Comparison of ENCODE assay signal across 16 cellular contexts in genomic region chr10:18044976-18045720, GRCh38.
DNase-seq lines count a peak whose midpoint lies in the region; ATAC-seq and TF ChIP-seq lines count a peak whose summit lies in the region.
"Had no signal": no experiment of that assay in that cellular context is flagged by ENCODE, and none has a peak within 500 bp of the region (broad histone marks: within the 10 kb centered on the region; RNA-seq: fewer than 3 reads in every experiment).

No MANE protein-coding gene starts in this region.

- peak; percentile 9 to 20 for ATAC-seq in natural killer cell treated with Interleukin-12 subunit alpha and Interleukin-12 subunit beta and Interleukin-15 and Interleukin-18, amount 100 ng/mL, for 72 hours
- ATAC-seq in natural killer cell (no peak), GM18502 (IDR thresholded peaks at IDR 0.05; ENCODE audit: poor library complexity, unreplicated experiment) (no peak)
- ATAC-seq: foreskin keratinocyte had no signal

- H3K9me3 ChIP-seq in endodermal cell (ENCODE audit: control insufficient read depth, low read length) = no peaks in the 10 kb centered on the region

- no peak overlapping the region for H3K27ac Mint-ChIP-seq in natural killer cell treated with Interleukin-12 subunit alpha and Interleukin-12 subunit beta and Interleukin-15 and Interleukin-18, amount 100 ng/mL, for 72 hours
- H3K27ac Mint-ChIP-seq in natural killer cell (no peak overlapping the region), endodermal cell (no peak overlapping the region)
- H3K27ac Mint-ChIP-seq: activated naive CD8-positive, alpha-beta T cell; nephron had no signal

- H3K27me3 Mint-ChIP-seq in natural killer cell treated with Interleukin-12 subunit alpha and Interleukin-12 subunit beta and Interleukin-15 and Interleukin-18, amount 100 ng/mL, for 72 hours = peaks cover 0 to 6% of the 10 kb centered on the region in 2 donors
- no peaks in the 10 kb centered on the region for H3K27me3 Mint-ChIP-seq in natural killer cell (ENCODE audit: low read depth in 2 of 2)
- no peaks in the 10 kb centered on the region for H3K27me3 Mint-ChIP-seq in endodermal cell (ENCODE audit: insufficient read depth)
- H3K27me3 Mint-ChIP-seq: activated naive CD8-positive, alpha-beta T cell had no signal

- WGBS in endodermal cell (ENCODE audit: insufficient coverage in 1 of 2, insufficient read length in 1 of 2), 2 experiments = 87 to 88% methylated on average over 7 to 8 of the region's 8 CpGs

- no peaks in the 10 kb centered on the region for H3K4me1 Mint-ChIP-seq in natural killer cell treated with Interleukin-12 subunit alpha and Interleukin-12 subunit beta and Interleukin-15 and Interleukin-18, amount 100 ng/mL, for 72 hours (ENCODE audit: low read depth in 2 of 2)
- no peaks in the 10 kb centered on the region for H3K4me1 Mint-ChIP-seq in natural killer cell
- peaks cover 7% of the 10 kb centered on the region for H3K4me1 Mint-ChIP-seq in endodermal cell

- H3K4me1 ChIP-seq in endodermal cell (ENCODE audit: control insufficient read depth, insufficient read depth, low read length) = peaks cover 4% of the 10 kb centered on the region
- H3K4me1 ChIP-seq: foreskin keratinocyte had no signal

- H3K36me3 Mint-ChIP-seq in natural killer cell treated with Interleukin-12 subunit alpha and Interleukin-12 subunit beta and Interleukin-15 and Interleukin-18, amount 100 ng/mL, for 72 hours = no peaks in the 10 kb centered on the region
- H3K36me3 Mint-ChIP-seq in natural killer cell = no peaks in the 10 kb centered on the region
- H3K36me3 Mint-ChIP-seq in endodermal cell (ENCODE audit: low read depth) = no peaks in the 10 kb centered on the region
- H3K36me3 Mint-ChIP-seq: activated naive CD8-positive, alpha-beta T cell had no signal

- DNase-seq in natural killer cell treated with Interleukin-12 subunit alpha and Interleukin-12 subunit beta and Interleukin-15 and Interleukin-18, amount 100 ng/mL, for 72 hours (ENCODE audit: low spot score) = no peak
- DNase-seq in natural killer cell (no peak), UCSD-AML1 (lab: John Stamatoyannopoulos, UW; ENCODE audit: unreplicated experiment) (peak; percentile 37), hepatic stellate cell (ENCODE audit: low spot score) (peak; percentile 75), endodermal cell (no peak), NCI-H345 (lab: John Stamatoyannopoulos, UW) (no peak), hypothalamus (lab: John Stamatoyannopoulos, UW) (no peak)
- DNase-seq: cortex of kidney, foreskin keratinocyte, kidney glomerular epithelial cell, NCI-H1105 treated with DMSO at 0.1 percent for 48 hours, NCI-H524 treated with DMSO at 0.1 percent for 48 hours, SHP77 had no signal

- H3K4me3 ChIP-seq in endodermal cell (ENCODE audit: low read length) = no peak overlapping the region

- no peaks in the 10 kb centered on the region for H3K36me3 ChIP-seq in endodermal cell (ENCODE audit: control insufficient read depth, insufficient read depth, low read length)

- no peak overlapping the region for H3K27ac ChIP-seq in endodermal cell (ENCODE audit: low read depth, low read length)
- H3K27ac ChIP-seq: foreskin keratinocyte had no signal

- no peaks in the 10 kb centered on the region for H3K27me3 ChIP-seq in endodermal cell (ENCODE audit: control insufficient read depth, insufficient read depth, low read length, poor library complexity, severe bottlenecking)
- H3K27me3 ChIP-seq: foreskin keratinocyte had no signal

- no peak overlapping the region for H3K4me3 Mint-ChIP-seq in natural killer cell treated with Interleukin-12 subunit alpha and Interleukin-12 subunit beta and Interleukin-15 and Interleukin-18, amount 100 ng/mL, for 72 hours
- H3K4me3 Mint-ChIP-seq in natural killer cell (no peak overlapping the region), endodermal cell (no peak overlapping the region)
- H3K4me3 Mint-ChIP-seq: activated naive CD8-positive, alpha-beta T cell; nephron had no signal

- intact Hi-C loops in natural killer cell (cut with micrococcal nuclease) = no loop called here

- TF ChIP-seq CTCF in natural killer cell (IDR thresholded peaks at IDR 0.05) (no peak), endodermal cell (conservative IDR thresholded peaks at IDR 0.05) (no peak)

- no peak overlapping the region for H3K9ac ChIP-seq in endodermal cell (ENCODE audit: extremely low read depth, low read length, poor library complexity, severe bottlenecking)

- H3K9me3 Mint-ChIP-seq in natural killer cell treated with Interleukin-12 subunit alpha and Interleukin-12 subunit beta and Interleukin-15 and Interleukin-18, amount 100 ng/mL, for 72 hours = no peaks in the 10 kb centered on the region
- H3K9me3 Mint-ChIP-seq in natural killer cell (no peaks in the 10 kb centered on the region), endodermal cell (no peaks in the 10 kb centered on the region)
- H3K9me3 Mint-ChIP-seq: nephron had no signal

Comparison
In these comparisons a context has a peak if more than half of its experiments do, and no peak if none do; other contexts are left out.
1. ATAC-seq: peak in natural killer cell treated with Interleukin-12 subunit alpha and Interleukin-12 subunit beta and Interleukin-15 and Interleukin-18, amount 100 ng/mL, for 72 hours (2 of 2); none in natural killer cell (0 of 3) and GM18502 (single experiment).
2. DNase-seq: peak in UCSD-AML1 (single experiment) and hepatic stellate cell (single experiment); none in natural killer cell treated with Interleukin-12 subunit alpha and Interleukin-12 subunit beta and Interleukin-15 and Interleukin-18, amount 100 ng/mL, for 72 hours (single experiment), natural killer cell (single experiment), endodermal cell (single experiment), NCI-H345 (single experiment) and hypothalamus (0 of 51).